ENCODE assay signal across 8 cellular contexts in genomic region chr19:43532962-43533545, GRCh38.
A peak's percentile ranks its signal among the peaks of the same experiment; 100 is the strongest.
DNase-seq lines count a peak whose midpoint lies in the region; FAIRE-seq and TF ChIP-seq lines count a peak whose summit lies in the region.

TSS of gene ZNF575 (plus strand) at chr19:43533188. CDS start at chr19:43534423, 1,235 bp downstream.

- peak within 1 kb of the TSS; percentile 81 for H3K4me2 ChIP-seq in Loucy (ENCODE audit: low read depth, low read length, poor library complexity, severe bottlenecking)

- H3K4me1 ChIP-seq in Loucy (ENCODE audit: insufficient read depth, low read length, poor library complexity, severe bottlenecking) (peaks cover 4% of the 10 kb centered on the region), neutrophil (ENCODE audit: control insufficient read depth in 1 of 2, insufficient read depth in 1 of 2, low read depth in 1 of 2, low read length in 1 of 2) (peaks cover 18 to 21% of the 10 kb centered on the region in 2 experiments)

- H3K79me2 ChIP-seq in Loucy (ENCODE audit: insufficient read depth, low read length), result no peaks in the 10 kb centered on the region

- peak within 1 kb of the TSS; percentile 76 for H3K9ac ChIP-seq in Loucy (ENCODE audit: low read depth, low read length, poor library complexity, severe bottlenecking)

- peak within 1 kb of the TSS; percentile 75 for H3K4me3 ChIP-seq in Loucy (ENCODE audit: low read length, poor library complexity, severe bottlenecking)
- H3K4me3 ChIP-seq in neutrophil (ENCODE audit: low read depth in 1 of 2, low read length in 1 of 2), result peak within 1 kb of the TSS; percentile 82 to 83

- H3K9me2 ChIP-seq in Loucy (replicated peaks; ENCODE audit: low read depth, low read length), result no peaks in the 10 kb centered on the region

- H3K27me3 ChIP-seq in Loucy (ENCODE audit: insufficient read depth, low read length, poor library complexity, severe bottlenecking) (no peaks in the 10 kb centered on the region), neutrophil (no peaks in the 10 kb centered on the region)

- H3K27ac ChIP-seq in neutrophil, result peak within 1 kb of the TSS; percentile 77
- peak within 1 kb of the TSS; percentile 95 for H3K27ac ChIP-seq in substantia nigra (ENCODE audit: low read depth, low read length, poor library complexity, severe bottlenecking)

- peaks cover 4% of the 10 kb centered on the region; the same call in 1 of the 2 replicates for H3K36me3 ChIP-seq in Loucy (ENCODE audit: insufficient read depth, low read length)
- H3K36me3 ChIP-seq in neutrophil, result peaks cover 9% of the 10 kb centered on the region

- TF ChIP-seq CTCF in Loucy (conservative IDR thresholded peaks at IDR 0.05; ENCODE audit: low read length), result no peak
- TF ChIP-seq CTCF in neutrophil (IDR thresholded peaks at IDR 0.05), result peak; percentile 25

- H4K20me1 ChIP-seq in Loucy (ENCODE audit: insufficient read depth, low read length, poor library complexity, severe bottlenecking), result no peaks in the 10 kb centered on the region

- H3F3A ChIP-seq in Loucy (ENCODE audit: low read depth), result peaks cover 5% of the 10 kb centered on the region; the same call in 1 of the 2 replicates

- TF ChIP-seq POLR2A in H54 (IDR thresholded peaks at IDR 0.05; ENCODE audit: low read depth, low read length), result peak; percentile 43

- no peaks in the 10 kb centered on the region for H3K9me3 ChIP-seq in Loucy (ENCODE audit: insufficient read depth, low read depth, low read length)
- no peaks in the 10 kb centered on the region for H3K9me3 ChIP-seq in neutrophil

- peak within 1 kb of the TSS; percentile 71 for H2AFZ ChIP-seq in Loucy (ENCODE audit: low read length)

- peak; percentile 99 for DNase-seq in ELF-1 (ENCODE audit: low read depth, low spot score)
- peak; percentile 94 for DNase-seq in H54 (ENCODE audit: insufficient read length, low spot score)
- peak; percentile 75 for DNase-seq in SIG-M5 (lab: John Stamatoyannopoulos, UW)
- DNase-seq in activated gamma-delta T cell treated with anti-CD3 and anti-CD28 coated beads, Interleukin-2, amount 50 U/mL, for 16 hours (ENCODE audit: low read depth), result peak; percentile 75
- peak; percentile 93 for DNase-seq in foreskin melanocyte
- DNase-seq in substantia nigra (lab: John Stamatoyannopoulos, UW), result peak; percentile 61 to 96 (median 85)

- FAIRE-seq in H54 (lab: Jason Lieb, UNC), result no peak

Comparison
In these comparisons a context has a peak if more than half of its experiments do, and no peak if none do; other contexts are left out.
1. Peak in every context shown above with its lines: DNase-seq, H3K4me3 ChIP-seq and H3K27ac ChIP-seq.